ENCODE assay signal across 8 cellular contexts in genomic region chr4:113355550-113356371, GRCh38.
DNase-seq lines count a peak whose midpoint lies in the region; ATAC-seq lines count a peak whose summit lies in the region.

No MANE protein-coding gene starts in this region.

- peak overlapping the region; percentile 87 to 95 for H3K27ac Mint-ChIP-seq in activated naive CD4-positive, alpha-beta T cell treated with anti-CD3 and anti-CD28 coated beads, Interleukin-2, amount 50 U/mL, for 72 hours

- ATAC-seq in GM19035 (IDR thresholded peaks at IDR 0.05; ENCODE audit: unreplicated experiment) (peak; percentile 98), HG03159 (IDR thresholded peaks at IDR 0.05; ENCODE audit: unreplicated experiment) (peak; percentile 98)
- ATAC-seq in activated naive CD4-positive, alpha-beta T cell treated with anti-CD3 and anti-CD28 coated beads, Interleukin-2, amount 50 U/mL, for 72 hours: peak; percentile 91 to 96

- peaks cover 17 to 46% of the 10 kb centered on the region in 2 donors for H3K9me3 Mint-ChIP-seq in activated naive CD4-positive, alpha-beta T cell treated with anti-CD3 and anti-CD28 coated beads, Interleukin-2, amount 50 U/mL, for 72 hours

- DNase-seq in AG08396 (ENCODE audit: low spot score) (peak; percentile 67), SKM-1 (lab: John Stamatoyannopoulos, UW; ENCODE audit: unreplicated experiment) (peak; percentile 37), kidney tubule cell (ENCODE audit: low spot score) (peak; percentile 73), NCI-H2171 treated with DMSO at 0.1 percent for 48 hours (lab: John Stamatoyannopoulos, UW) (no peak)
- peak; percentile 72 to 88 for DNase-seq in activated naive CD4-positive, alpha-beta T cell treated with anti-CD3 and anti-CD28 coated beads, Interleukin-2, amount 50 U/mL, for 72 hours (ENCODE audit: low spot score in 2 of 2)
- DNase-seq in stimulated activated CD8-positive, alpha-beta memory T cell treated with anti-CD3 and anti-CD28 coated beads, Interleukin-4, amount 100 ng/mL, for 24 hours (ENCODE audit: low read depth): peak; percentile 53

- H3K36me3 Mint-ChIP-seq in activated naive CD4-positive, alpha-beta T cell treated with anti-CD3 and anti-CD28 coated beads, Interleukin-2, amount 50 U/mL, for 72 hours: peaks cover 38 to 78% of the 10 kb centered on the region in 2 donors
